ENCODE assay signal across 8 cellular contexts in the genomic region with DNA sequence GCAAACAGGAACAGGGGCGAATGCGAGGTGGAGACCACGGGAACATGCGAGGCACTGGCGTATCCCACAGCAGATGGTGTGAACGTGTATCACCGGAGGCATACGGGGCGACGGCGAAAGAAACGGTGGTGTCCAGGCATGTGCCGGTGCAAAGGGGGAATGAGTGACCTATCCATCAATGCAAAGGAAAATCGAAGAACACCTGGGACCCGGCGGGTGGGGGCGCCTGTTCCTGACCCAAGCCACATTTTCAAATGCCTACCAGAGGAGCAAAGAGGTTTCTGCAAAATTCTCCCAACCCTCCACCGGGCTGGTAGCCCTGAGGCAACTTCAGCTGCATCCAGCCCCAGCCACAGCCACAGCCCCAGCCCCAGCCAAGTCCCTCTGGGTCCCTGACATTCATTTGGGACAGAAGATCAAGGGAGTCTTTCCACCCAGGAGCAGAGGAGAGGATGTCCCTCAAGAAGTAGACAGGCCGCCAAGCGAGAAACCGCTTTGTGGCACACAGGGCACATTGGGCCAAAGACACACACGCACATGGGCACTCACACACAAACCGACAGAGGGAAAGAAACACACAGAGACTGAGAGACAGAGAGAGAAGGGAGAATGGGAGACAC.
DNase-seq lines count a peak whose midpoint lies in the region; ATAC-seq and TF ChIP-seq lines count a peak whose summit lies in the region.

No MANE protein-coding gene starts in this region.

- no peaks in the 10 kb centered on the region for H3K79me2 ChIP-seq in PC-3 (ENCODE audit: low read length)

- no peaks in the 10 kb centered on the region for H4K20me1 ChIP-seq in PC-3 (ENCODE audit: low read length)

- WGBS in endodermal cell (ENCODE audit: insufficient coverage in 1 of 2, insufficient read length in 1 of 2), 2 experiments, result 58 to 70% methylated on average over 11 to 22 of the region's 23 CpGs

- peak overlapping the region; percentile 69; the same call in 1 of the 2 replicates for H3K4me3 ChIP-seq in PC-3 (ENCODE audit: low read length)
- H3K4me3 ChIP-seq in endodermal cell (ENCODE audit: low read length), result peak overlapping the region; percentile 78
- H3K4me3 ChIP-seq in gastrocnemius medialis, result peak overlapping the region; percentile 50 to 77 (median 64)

- no peaks in the 10 kb centered on the region for H3K9me3 Mint-ChIP-seq in T-helper 2 cell treated with Interferon-gamma antibody and Interleukin-4, amounts not matched to agents 5 μg/mL and 100 μg/mL, for 36 hours
- H3K9me3 Mint-ChIP-seq in endodermal cell, result peaks cover 1% of the 10 kb centered on the region

- in situ Hi-C loops in gastrocnemius medialis (cut with MboI; ENCODE audit: low sequenced_read_pairs in 4 of 4), result loop anchor here in 3 of 4 donors (25.0 kb wide), 2 partner anchors 173 to 248 kb away; a partner anchor contains a TSS

- TF ChIP-seq CTCF in PC-3 (conservative IDR thresholded peaks at IDR 0.05; ENCODE audit: low read depth, low read length) (no peak), endodermal cell (conservative IDR thresholded peaks at IDR 0.05) (no peak), gastrocnemius medialis (IDR thresholded peaks at IDR 0.05 in 4 of 5, conservative IDR thresholded peaks at IDR 0.05 in 1 of 5) (no peak)

- H3K4me2 ChIP-seq in PC-3 (ENCODE audit: low read length), result peak overlapping the region; percentile 93

- no TSS peak for BruUV-seq in PC-3 (replicated peaks; lab: Mats Ljungman, UMichigan)

- intact Hi-C loops in PC-3 (cut with micrococcal nuclease) (no loop called here), gastrocnemius medialis (cut with DNase I; ENCODE audit: low total_unique reads) (no loop called here)

- CTCF ChIA-PET in PC-3 (lab: Charles Lee), result no interaction called here

- H3K27me3 ChIP-seq in PC-3 (ENCODE audit: low read length) (peaks cover 9% of the 10 kb centered on the region), endodermal cell (ENCODE audit: control insufficient read depth, insufficient read depth, low read length, poor library complexity, severe bottlenecking) (peaks cover 60% of the 10 kb centered on the region), gastrocnemius medialis (no peaks in the 10 kb centered on the region)

- no peaks in the 10 kb centered on the region for H3K9me2 ChIP-seq in PC-3 (replicated peaks; ENCODE audit: low read length)

- ATAC-seq in PC-3 (no peak), gastrocnemius medialis (no peak)

- no peak for DNase-seq in T-helper 2 cell treated with Interferon-gamma antibody and Interleukin-4, amounts not matched to agents 5 μg/mL and 100 μg/mL, for 36 hours (ENCODE audit: low spot score)
- DNase-seq in T-helper 2 cell (no peak), PC-3 (no peak), endodermal cell (no peak), gastrocnemius medialis (no peak), DMS 273 treated with DMSO at 0.1 percent for 48 hours (lab: John Stamatoyannopoulos, UW) (no peak), NCI-H446 treated with DMSO at 0.1 percent for 48 hours (lab: John Stamatoyannopoulos, UW) (no peak), HuH-7 (ENCODE audit: low spot score) (no peak)

- no peaks in the 10 kb centered on the region for H3F3A ChIP-seq in PC-3 (ENCODE audit: low read length, unreplicated experiment)

- peak overlapping the region; percentile 22; the same call in 1 of the 2 replicates for H2AFZ ChIP-seq in PC-3 (ENCODE audit: low read length)

- no peaks in the 10 kb centered on the region for H3K36me3 Mint-ChIP-seq in T-helper 2 cell treated with Interferon-gamma antibody and Interleukin-4, amounts not matched to agents 5 μg/mL and 100 μg/mL, for 36 hours (ENCODE audit: low read depth)
- peaks cover 3% of the 10 kb centered on the region for H3K36me3 Mint-ChIP-seq in endodermal cell (ENCODE audit: low read depth)

- peaks cover 83% of the 10 kb centered on the region for H3K27me3 Mint-ChIP-seq in T-helper 2 cell treated with Interferon-gamma antibody and Interleukin-4, amounts not matched to agents 5 μg/mL and 100 μg/mL, for 36 hours (ENCODE audit: low read depth)
- peaks cover 95% of the 10 kb centered on the region for H3K27me3 Mint-ChIP-seq in endodermal cell (ENCODE audit: insufficient read depth)

- TF ChIP-seq POLR2A in gastrocnemius medialis (IDR thresholded peaks at IDR 0.05), result no peak

- peak overlapping the region; percentile 76 for H3K27ac Mint-ChIP-seq in T-helper 2 cell treated with Interferon-gamma antibody and Interleukin-4, amounts not matched to agents 5 μg/mL and 100 μg/mL, for 36 hours
- no peak overlapping the region for H3K27ac Mint-ChIP-seq in endodermal cell

- POLR2A ChIA-PET in PC-3 (lab: Charles Lee; ENCODE audit: unreplicated experiment), result no interaction called here

- H3K36me3 ChIP-seq in PC-3 (ENCODE audit: low read depth, low read length) (no peaks in the 10 kb centered on the region), endodermal cell (ENCODE audit: control insufficient read depth, insufficient read depth, low read length) (no peaks in the 10 kb centered on the region), gastrocnemius medialis (no peaks in the 10 kb centered on the region)

- H3K4me3 Mint-ChIP-seq in T-helper 2 cell treated with Interferon-gamma antibody and Interleukin-4, amounts not matched to agents 5 μg/mL and 100 μg/mL, for 36 hours, result peak overlapping the region; percentile 79
- H3K4me3 Mint-ChIP-seq in endodermal cell, result peak overlapping the region; percentile 57

- H3K9me3 ChIP-seq in PC-3 (ENCODE audit: low read length), result no peaks in the 10 kb centered on the region
- H3K9me3 ChIP-seq in endodermal cell (ENCODE audit: control insufficient read depth, low read length), result no peaks in the 10 kb centered on the region
- H3K9me3 ChIP-seq in gastrocnemius medialis, result no peaks in the 10 kb centered on the region

- H3K9ac ChIP-seq in PC-3 (ENCODE audit: low read length) (no peak overlapping the region), endodermal cell (ENCODE audit: extremely low read depth, low read length, poor library complexity, severe bottlenecking) (no peak overlapping the region)

- H3K27ac ChIP-seq in PC-3 (ENCODE audit: low read length) (no peak overlapping the region), endodermal cell (ENCODE audit: low read depth, low read length) (no peak overlapping the region), gastrocnemius medialis (no peak overlapping the region)

- peaks cover 32% of the 10 kb centered on the region for H3K4me1 Mint-ChIP-seq in T-helper 2 cell treated with Interferon-gamma antibody and Interleukin-4, amounts not matched to agents 5 μg/mL and 100 μg/mL, for 36 hours (ENCODE audit: low read depth)
- H3K4me1 Mint-ChIP-seq in endodermal cell, result peaks cover 2% of the 10 kb centered on the region

- peaks cover 25% of the 10 kb centered on the region for H3K4me1 ChIP-seq in PC-3 (ENCODE audit: insufficient read depth, low read length)
- H3K4me1 ChIP-seq in endodermal cell (ENCODE audit: control insufficient read depth, insufficient read depth, low read length), result peaks cover 3% of the 10 kb centered on the region
- H3K4me1 ChIP-seq in gastrocnemius medialis, result peaks cover 21 to 46% of the 10 kb centered on the region in 2 donors
